In genomic region chr11:64923944-64924909, GRCh38 we compare ENCODE assay signal across 8 cellular contexts. TPM values are rescaled to one million over a fixed set of nuclear protein-coding genes. Genes with fewer than 3 reads are reported as not detected.
DNase-seq lines count a peak whose midpoint lies in the region; ATAC-seq and TF ChIP-seq lines count a peak whose summit lies in the region.

Gene PPP2R5B (plus strand): TSS chr11:64924689. CDS start chr11:64925735, 1,046 bp downstream.

- H3K27me3 ChIP-seq in kidney epithelial cell (ENCODE audit: control insufficient read depth, insufficient read depth, low read length) = no peaks in the 10 kb centered on the region

- H3K36me3 ChIP-seq in kidney epithelial cell (ENCODE audit: control insufficient read depth, insufficient read depth, low read length) = no peaks in the 10 kb centered on the region

- no peak for TF ChIP-seq CTCF in choroid plexus epithelial cell (conservative IDR thresholded peaks at IDR 0.05; ENCODE audit: low read depth, low read length)
- no peak for TF ChIP-seq CTCF in kidney epithelial cell (IDR thresholded peaks at IDR 0.05; ENCODE audit: insufficient read depth, low read length, poor library complexity, severe bottlenecking)

- DNase-seq in AML-193 (lab: John Stamatoyannopoulos, UW) (peak; percentile 87 to 88), GM19240 (ENCODE audit: insufficient read length, low spot score) (peak; percentile 84), NCI-H524 treated with DMSO at 0.1 percent for 48 hours (lab: John Stamatoyannopoulos, UW) (peak; percentile 14), choroid plexus epithelial cell (ENCODE audit: low read depth) (peak; percentile 96), kidney epithelial cell (ENCODE audit: low read depth) (peak; percentile 90)
- peak; percentile 90 for DNase-seq in activated CD4-positive, alpha-beta T cell treated with anti-CD3 and anti-CD28 coated beads for 4 hours
- DNase-seq in stimulated activated CD4-positive, alpha-beta T cell treated with anti-CD3 and anti-CD28 coated beads, Interleukin-15, amount 100 ng/mL, for 24 hours = peak; percentile 92

- peak within 1 kb of the TSS; percentile 82 for H3K4me3 ChIP-seq in choroid plexus epithelial cell (ENCODE audit: low read depth, low read length)
- H3K4me3 ChIP-seq in kidney epithelial cell (ENCODE audit: low read depth, low read length) = peak within 1 kb of the TSS; percentile 67

- ATAC-seq in HG03460 (IDR thresholded peaks at IDR 0.05; ENCODE audit: unreplicated experiment) = peak; percentile 82

RNA-seq across cellular contexts. Expression of gene PPP2R5B, which starts in this region (rescaled TPM):
- 26.9 and 31.1 TPM in 2 replicates for total RNA-seq in kidney epithelial cell

Comparison
In these comparisons a context has a peak if more than half of its experiments do, and no peak if none do; other contexts are left out.
1. Peak in every context shown above with its lines: DNase-seq, ATAC-seq and H3K4me3 ChIP-seq.
2. DNase-seq: peak in every context shown above with its lines; median percentile 96 in choroid plexus epithelial cell; 92 in stimulated activated CD4-positive, alpha-beta T cell treated with anti-CD3 and anti-CD28 coated beads, Interleukin-15, amount 100 ng/mL, for 24 hours; 90 in activated CD4-positive, alpha-beta T cell treated with anti-CD3 and anti-CD28 coated beads for 4 hours; 90 in kidney epithelial cell; 88 in AML-193; 84 in GM19240; 14 in NCI-H524 treated with DMSO at 0.1 percent for 48 hours.